ENCODE assay signal across 21 cellular contexts in the genomic region with DNA sequence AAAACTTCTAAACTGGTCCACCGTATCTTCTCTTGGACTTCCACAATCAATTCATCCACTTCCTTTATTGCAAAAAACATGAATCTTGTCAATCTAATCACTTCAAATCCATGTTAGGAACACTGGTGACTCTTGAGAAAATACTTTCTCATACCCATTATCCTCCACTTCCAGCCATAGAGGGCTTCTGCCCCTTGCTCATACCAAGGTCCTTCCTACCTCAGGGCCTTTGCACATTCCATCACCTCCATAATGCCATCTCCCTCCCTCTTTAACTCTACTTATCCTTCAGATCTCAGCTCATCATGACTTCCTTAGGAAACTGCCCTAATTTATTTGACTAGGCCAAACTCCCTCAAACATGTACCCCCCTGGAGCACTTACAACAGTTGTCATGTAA. TPM values are rescaled to one million over a fixed set of nuclear protein-coding genes. Genes with fewer than 3 reads are reported as not detected.
DNase-seq lines count a peak whose midpoint lies in the region; ATAC-seq, FAIRE-seq and TF ChIP-seq lines count a peak whose summit lies in the region.
"Had no signal": no experiment of that assay in that cellular context is flagged by ENCODE, and none has a peak within 500 bp of the region (broad histone marks: within the 10 kb centered on the region; RNA-seq: fewer than 3 reads in every experiment).

No MANE protein-coding gene starts in this region.

- no peak overlapping the region for H2AFZ ChIP-seq in HepG2 (ENCODE audit: low read length)
- no peak overlapping the region for H2AFZ ChIP-seq in H1 (ENCODE audit: low read length)

- H3K23ac ChIP-seq in H1 (ENCODE audit: insufficient read length): no peak overlapping the region

- H3K14ac ChIP-seq in H1 (ENCODE audit: insufficient read length): no peak overlapping the region

- in situ Hi-C loops in HepG2 (cut with HindIII; ENCODE audit: extremely low pct_ligation_motif_present, low pct_unique_long_range_greater_than_20kb): no loop called here

- H2BK15ac ChIP-seq in H1 (ENCODE audit: low read length): no peak overlapping the region

- H3K27ac Mint-ChIP-seq in WTC11: no peak overlapping the region
- H3K27ac Mint-ChIP-seq: B cell; CD4-positive, alpha-beta T cell; CD8-positive, alpha-beta T cell had no signal

- no peak overlapping the region for H3K18ac ChIP-seq in H1 (ENCODE audit: extremely low read depth, low read length)

- H3K23me2 ChIP-seq in H1 (ENCODE audit: low read depth, low read length): no peaks in the 10 kb centered on the region

- H3K4me3 ChIP-seq in HepG2 (replicated peaks in 1 of 3; ENCODE audit: insufficient read depth in 1 of 3, low read depth in 2 of 3, low read length in 3 of 3): no peak overlapping the region
- no peak overlapping the region for H3K4me3 ChIP-seq in right lobe of liver
- no peak overlapping the region for H3K4me3 ChIP-seq in H1 (ENCODE audit: extremely low read depth in 1 of 4, insufficient read depth in 2 of 4, low read depth in 3 of 4, low read length in 4 of 4)
- H3K4me3 ChIP-seq: A549; BLaER1 treated with 17β-estradiol and CSF1 and Interleukin-3, amounts not matched to agents 10 nM and 100 nM had no signal

- TF ChIP-seq POLR2A in HepG2 (IDR thresholded peaks at IDR 0.05; ENCODE audit: insufficient read depth in 1 of 2, low read depth in 2 of 2, low read length in 2 of 2) (no peak), right lobe of liver (IDR thresholded peaks at IDR 0.05) (no peak), H1 (IDR thresholded peaks at IDR 0.05; ENCODE audit: control extremely low read depth in 1 of 2, low read depth in 2 of 2, low read length in 2 of 2) (no peak)

- no peak overlapping the region for H2AK5ac ChIP-seq in H1 (ENCODE audit: low read depth, low read length)

- no peak overlapping the region for H2BK5ac ChIP-seq in H1 (ENCODE audit: low read depth, low read length)

- intact Hi-C loops in HepG2 (cut with micrococcal nuclease; ENCODE audit: unreplicated experiment) (loop anchor here (2.0 to 5.0 kb wide), 2 partner anchors 56 to 81 kb away; no protein-coding TSS in a partner anchor), right lobe of liver (cut with DNase I) (no loop called here)

- H3K27me3 Mint-ChIP-seq in WTC11 (ENCODE audit: low read depth): no peaks in the 10 kb centered on the region

- no peak for TF ChIP-seq EP300 in HepG2 (IDR thresholded peaks at IDR 0.05; ENCODE audit: low read depth in 2 of 2, low read length in 2 of 2)
- TF ChIP-seq EP300 in HepG2 (CRISPR knock-in tag; IDR thresholded peaks at IDR 0.05; ENCODE audit: borderline replicate concordance): no peak
- TF ChIP-seq EP300 in H1 (IDR thresholded peaks at IDR 0.05; ENCODE audit: borderline replicate concordance in 1 of 2, low read depth in 2 of 2, low read length in 2 of 2): no peak

- DNase-seq in HepG2 (ENCODE audit: low spot score) (no peak), right lobe of liver (no peak), WTC11 (ENCODE audit: low spot score) (no peak), H1 (ENCODE audit: low read depth in 1 of 2, low spot score in 2 of 2) (no peak), hepatic stellate cell (ENCODE audit: low spot score) (no peak)
- DNase-seq: Caco-2; Calu3; CD4-positive, alpha-beta T cell; CD8-positive, alpha-beta T cell; DMS79 treated with DMSO at 0.1 percent for 48 hours; GF-D8 had no signal

- H2BK12ac ChIP-seq in H1 (ENCODE audit: low read depth, low read length): no peak overlapping the region

- H3K4me2 ChIP-seq in HepG2 (ENCODE audit: low read depth, low read length): no peak overlapping the region
- H3K4me2 ChIP-seq in H1 (ENCODE audit: insufficient read depth in 1 of 2, low read depth in 2 of 2, low read length in 2 of 2): no peak overlapping the region
- H3K4me2 ChIP-seq: A549; BLaER1 treated with 17β-estradiol and CSF1 and Interleukin-3, amounts not matched to agents 10 nM and 100 nM had no signal

- no peaks in the 10 kb centered on the region for H3K36me3 Mint-ChIP-seq in WTC11
- H3K36me3 Mint-ChIP-seq: CD8-positive, alpha-beta T cell had no signal

- WGBS in HepG2 (ENCODE audit: low lambda C conversion rate): 97% methylated on average over 1 of the region's 1 CpG
- WGBS in right lobe of liver (ENCODE audit: insufficient coverage, low coverage, low lambda C conversion rate, missing lambda C conversion rate): 80% methylated on average over 1 of the region's 1 CpG
- 81% methylated on average over 1 of the region's 1 CpG; no CpG with 5 or more reads in 1 of the 2 experiments for WGBS in H1 (ENCODE audit: extremely low coverage in 1 of 2, insufficient coverage in 1 of 2, insufficient read length in 1 of 2, insufficient replicate concordance in 2 of 2, low coverage in 1 of 2, low lambda C conversion rate in 2 of 2, missing lambda C conversion rate in 1 of 2), 2 experiments

- H4K5ac ChIP-seq in H1 (ENCODE audit: insufficient read length, low read depth, low read length): no peak overlapping the region

- H3K9me3 ChIP-seq in HepG2 (ENCODE audit: low read length) (no peaks in the 10 kb centered on the region), right lobe of liver (no peaks in the 10 kb centered on the region), H1 (ENCODE audit: insufficient read depth in 2 of 2, low read depth in 1 of 2, low read length in 1 of 2) (no peaks in the 10 kb centered on the region)
- H3K9me3 ChIP-seq: A549, Caco-2 had no signal

- no peak overlapping the region for H2BK20ac ChIP-seq in H1 (ENCODE audit: low read length)

- TF ChIP-seq RAD21 in HepG2 (CRISPR knock-in tag; IDR thresholded peaks at IDR 0.05): no peak
- TF ChIP-seq RAD21 in H1 (IDR thresholded peaks at IDR 0.05 in 1 of 2, conservative IDR thresholded peaks at IDR 0.05 in 1 of 2; ENCODE audit: low read depth in 2 of 2, low read length in 2 of 2): no peak

- no peak for TF ChIP-seq CTCF in HepG2 (CRISPR knock-in tag; IDR thresholded peaks at IDR 0.05)
- no peak for TF ChIP-seq CTCF in right lobe of liver (IDR thresholded peaks at IDR 0.05)
- TF ChIP-seq CTCF in WTC11 (IDR thresholded peaks at IDR 0.05): no peak
- no peak for TF ChIP-seq CTCF in H1 (IDR thresholded peaks at IDR 0.05; ENCODE audit: control extremely low read depth in 1 of 3, insufficient read depth in 1 of 3, low read depth in 1 of 3, low read length in 3 of 3)

- H3K4ac ChIP-seq in H1 (replicated peaks; ENCODE audit: insufficient read length, low read depth, low read length): no peak overlapping the region

- FAIRE-seq in HepG2 (lab: Jason Lieb, UNC) (no peak), H1 (lab: Jason Lieb, UNC) (no peak)
- FAIRE-seq: A549, D721Med, G401.6, GM12892, GM18507 had no signal

- no peaks in the 10 kb centered on the region for H3K27me3 ChIP-seq in HepG2 (ENCODE audit: control insufficient read depth in 1 of 2, insufficient read depth in 2 of 2, low read length in 2 of 2)
- H3K27me3 ChIP-seq in right lobe of liver: no peaks in the 10 kb centered on the region
- H3K27me3 ChIP-seq in H1 (replicated peaks in 1 of 4; ENCODE audit: control insufficient read depth in 3 of 4, extremely low read depth in 1 of 4, insufficient read depth in 3 of 4, low read length in 3 of 4): no peaks in the 10 kb centered on the region
- H3K27me3 ChIP-seq: BLaER1 treated with 17β-estradiol and CSF1 and Interleukin-3, amounts not matched to agents 10 nM and 100 nM had no signal

- ATAC-seq in HepG2 (no peak), right lobe of liver (no peak), WTC11 (no peak), HG03039 (IDR thresholded peaks at IDR 0.05; ENCODE audit: unreplicated experiment) (no peak)
- ATAC-seq: A549; CD8-positive, alpha-beta T cell had no signal

- H3K27ac ChIP-seq in HepG2 (ENCODE audit: extremely low read length, insufficient read depth, low read length) (no peak overlapping the region), right lobe of liver (no peak overlapping the region), H1 (ENCODE audit: low read depth, low read length) (no peak overlapping the region)
- H3K27ac ChIP-seq: 22Rv1; A549; BLaER1 treated with 17β-estradiol and CSF1 and Interleukin-3, amounts not matched to agents 10 nM and 100 nM; C4-2B had no signal

- H3K4me1 ChIP-seq in HepG2 (ENCODE audit: insufficient read depth, low read length): peaks cover 56% of the 10 kb centered on the region
- no peaks in the 10 kb centered on the region for H3K4me1 ChIP-seq in right lobe of liver
- no peaks in the 10 kb centered on the region for H3K4me1 ChIP-seq in H1 (replicated peaks in 1 of 4; ENCODE audit: control insufficient read depth in 3 of 4, insufficient read depth in 4 of 4, low read length in 3 of 4)
- H3K4me1 ChIP-seq: A549; BLaER1 treated with 17β-estradiol and CSF1 and Interleukin-3, amounts not matched to agents 10 nM and 100 nM had no signal

- H4K91ac ChIP-seq in H1 (replicated peaks; ENCODE audit: insufficient read length, low read length): no peak overlapping the region

- H3K79me2 ChIP-seq in HepG2 (ENCODE audit: insufficient read depth, low read length): peaks cover 20% of the 10 kb centered on the region
- H3K79me2 ChIP-seq in H1 (ENCODE audit: control insufficient read depth in 1 of 2, insufficient read depth in 2 of 2, low read length in 2 of 2): peaks cover 0 to 7% of the 10 kb centered on the region in 2 experiments; a peak in 1 of 4 replicates

- H2BK120ac ChIP-seq in H1 (replicated peaks; ENCODE audit: low read depth, low read length): no peak overlapping the region

- CTCF ChIA-PET in HepG2 (lab: Yijun Ruan, JAX; ENCODE audit: low intra/inter-chr PET ratio, low total read pairs): interaction anchor here (1.7 to 2.6 kb wide), 2 partner anchors 227 to 299 kb away, joined by 8 to 28 read pairs; no protein-coding TSS in a partner anchor
- CTCF ChIA-PET in WTC11 (lab: Charles Lee): interaction anchor here (1.3 kb wide), 1 partner anchor 227 kb away, joined by 3 read pairs; no protein-coding TSS in a partner anchor
- CTCF ChIA-PET in H1 (lab: Charles Lee; ENCODE audit: partially characterized antibody): interaction anchor here (0.7 to 2.2 kb wide), 5 partner anchors 7 to 226 kb away, joined by 3 to 7 read pairs (median 4); no protein-coding TSS in a partner anchor

- no peaks in the 10 kb centered on the region; the same call in 1 of the 2 replicates for H3K79me1 ChIP-seq in H1 (ENCODE audit: low read depth, low read length)

- H3K4me1 Mint-ChIP-seq in WTC11: no peaks in the 10 kb centered on the region
- H3K4me1 Mint-ChIP-seq: B cell had no signal

- no peak overlapping the region for H3K4me3 Mint-ChIP-seq in WTC11
- H3K4me3 Mint-ChIP-seq: B cell; CD4-positive, alpha-beta T cell; CD8-positive, alpha-beta T cell had no signal

- no peak overlapping the region for H3K9ac ChIP-seq in HepG2 (ENCODE audit: insufficient read depth, low read depth, low read length)
- H3K9ac ChIP-seq in H1 (replicated peaks in 1 of 4; ENCODE audit: extremely low read depth in 1 of 4, low read depth in 3 of 4, low read length in 3 of 4): no peak overlapping the region
- H3K9ac ChIP-seq: BLaER1 treated with 17β-estradiol and CSF1 and Interleukin-3, amounts not matched to agents 10 nM and 100 nM had no signal

- H4K20me1 ChIP-seq in HepG2 (ENCODE audit: insufficient read depth, low read length) (no peaks in the 10 kb centered on the region), H1 (replicated peaks in 1 of 2; ENCODE audit: control insufficient read depth in 1 of 2, insufficient read depth in 2 of 2, low read length in 2 of 2) (no peaks in the 10 kb centered on the region)
- H4K20me1 ChIP-seq: BLaER1 treated with 17β-estradiol and CSF1 and Interleukin-3, amounts not matched to agents 10 nM and 100 nM had no signal

- BruUV-seq in HepG2 (replicated peaks; lab: Mats Ljungman, UMichigan): no TSS peak

- no peaks in the 10 kb centered on the region for H3K36me3 ChIP-seq in HepG2 (replicated peaks in 1 of 2; ENCODE audit: control insufficient read depth in 1 of 2, insufficient read depth in 2 of 2, low read length in 2 of 2)
- no peaks in the 10 kb centered on the region for H3K36me3 ChIP-seq in right lobe of liver
- no peaks in the 10 kb centered on the region for H3K36me3 ChIP-seq in H1 (ENCODE audit: control insufficient read depth in 2 of 4, insufficient read depth in 4 of 4, low read length in 3 of 4)
- H3K36me3 ChIP-seq: BLaER1 treated with 17β-estradiol and CSF1 and Interleukin-3, amounts not matched to agents 10 nM and 100 nM had no signal

- peak overlapping the region; percentile 4 for H3K56ac ChIP-seq in H1 (replicated peaks; ENCODE audit: insufficient read length, low read depth, low read length)

- no peak overlapping the region for H4K8ac ChIP-seq in H1 (ENCODE audit: extremely low read depth, insufficient read depth, low read length)

- POLR2A ChIA-PET in HepG2 (lab: Yijun Ruan, JAX): interaction anchor here (1.4 to 3.7 kb wide), 3 partner anchors 15 to 194 kb away, joined by 3 to 28 read pairs (median 7); no protein-coding TSS in a partner anchor
- POLR2A ChIA-PET in WTC11 (lab: Charles Lee): no interaction called here
- POLR2A ChIA-PET in H1 (lab: Charles Lee; ENCODE audit: partially characterized antibody): no interaction called here

- H3K9me3 Mint-ChIP-seq in WTC11: 0 out of 2 replicates have a peak, but pooled peaks cover 4% of the 10 kb centered on the region

RNA-seq across cellular contexts. Expression of a gene that starts 16.6 kb away (rescaled TPM):
- total RNA-seq in HepG2 (2016; rRNA removed; fragmentation: Illumina TruSeq; extraction: Trizol): 35.3 and 43.2 TPM in 2 replicates
- total RNA-seq in HepG2 (2016; cell fraction: cytosol; rRNA removed; fragmentation: Illumina TruSeq; extraction: Trizol; ENCODE audit: low read depth): 21.2 TPM in 2 replicates
- 31.7 and 46.6 TPM in 2 replicates for total RNA-seq in HepG2 (2016; cell fraction: insoluble cytoplasmic fraction; rRNA removed; fragmentation: Illumina TruSeq; extraction: Trizol)
- 28.9 and 30.6 TPM in 2 replicates for total RNA-seq in HepG2 (2016; cell fraction: membrane; rRNA removed; fragmentation: Illumina TruSeq; extraction: Trizol)
- 26.2 and 27.2 TPM in 2 replicates for total RNA-seq in HepG2 (2016; cell fraction: nucleus; rRNA removed; fragmentation: Illumina TruSeq; extraction: Trizol)
- 32.3 and 42.8 TPM in 2 replicates for polyA plus RNA-seq in HepG2 (2011; rRNA removed)
- 26.8 and 33.4 TPM in 2 replicates for polyA plus RNA-seq in HepG2 (2011; cell fraction: cytosol; rRNA removed)
- 10.0 and 11.5 TPM in 2 replicates for polyA plus RNA-seq in HepG2 (2011; cell fraction: nucleus; rRNA removed)
- 25.5 and 27.7 TPM in 2 replicates for polyA plus RNA-seq in HepG2 (2012)
- 19.0 and 23.1 TPM in 2 replicates for polyA plus RNA-seq in HepG2 (2016; cell fraction: cytosol; fragmentation: Illumina TruSeq; extraction: Trizol; ENCODE audit: low read depth)
- polyA plus RNA-seq in HepG2 (2016; cell fraction: insoluble cytoplasmic fraction; fragmentation: Illumina TruSeq; extraction: Trizol; ENCODE audit: low read depth): 51.3 and 53.4 TPM in 2 replicates
- polyA plus RNA-seq in HepG2 (2016; cell fraction: membrane; fragmentation: Illumina TruSeq; extraction: Trizol; ENCODE audit: low read depth): 25.8 and 28.4 TPM in 2 replicates
- 24.0 and 27.2 TPM in 2 replicates for polyA plus RNA-seq in HepG2 (2016; cell fraction: nucleus; fragmentation: Illumina TruSeq; extraction: Trizol; ENCODE audit: insufficient read depth, low read depth)
- 3.0 and 26.4 TPM in 2 replicates for polyA minus RNA-seq in HepG2 (2011; rRNA and poly(A)+ RNA removed; ENCODE audit: low replicate concordance)
- 19.6 and 20.8 TPM in 2 replicates for polyA minus RNA-seq in HepG2 (2011; cell fraction: cytosol; rRNA and poly(A)+ RNA removed)
- 53.4 and 53.6 TPM in 2 replicates for polyA minus RNA-seq in HepG2 (2011; cell fraction: nucleus; rRNA and poly(A)+ RNA removed)
- total RNA-seq in right lobe of liver: 1 to 10 TPM in 4 of 6 experiments, under 1 TPM in 2; 0.55 to 1.7 (median 1.1) TPM
- total RNA-seq in WTC11 (2021): 3.2 to 4.2 TPM (median 3.5 TPM) in 3 replicates
- 18.1 and 19.3 TPM in 2 replicates for total RNA-seq in H1 (2021; fragmentation: NEBNext Ultra II Directional; extraction: Animal tissue kit (Norgen Biotek cat#: 25700))
- 6.0 and 9.4 TPM in 2 replicates for polyA plus RNA-seq in H1 (2011; rRNA removed)
- polyA plus RNA-seq in H1 (2011; cell fraction: cytosol; rRNA removed): 12.9 TPM
- polyA plus RNA-seq in H1 (2011; cell fraction: nucleus; rRNA removed): 6.3 TPM
- 9.1 to 11.2 TPM (median 10.4 TPM) in 4 replicates for polyA plus RNA-seq in H1 (2012, experiment 1 of 2)
- polyA plus RNA-seq in H1 (2012, experiment 2 of 2): 7.8 TPM
- polyA plus RNA-seq in H1 (2013, experiment 1 of 2): 6.9 TPM
- 7.3 TPM for polyA plus RNA-seq in H1 (2013, experiment 2 of 2)
- polyA minus RNA-seq in H1 (2011; rRNA and poly(A)+ RNA removed): 15.9 and 20.1 TPM in 2 replicates
- 10.1 TPM for polyA minus RNA-seq in H1 (2011; cell fraction: cytosol; rRNA and poly(A)+ RNA removed)
- polyA minus RNA-seq in H1 (2011; cell fraction: nucleus; rRNA and poly(A)+ RNA removed): 17.1 TPM
- total RNA-seq: B cell; CD4-positive, alpha-beta T cell; CD8-positive, alpha-beta T cell had no signal
